In genomic region chr22:41431656-41432055, GRCh38 we compare ENCODE assay signal across 1 cellular context.
TF ChIP-seq lines count a peak whose summit lies in the region.

No MANE protein-coding gene starts in this region.

TF ChIP-seq in GM23338, 12 proteins besides CTCF, POLR2A, EP300 and RAD21:
- TF ChIP-seq JUNB (IDR thresholded peaks at IDR 0.05; ENCODE audit: unreplicated experiment) (no peak), ZNF462 (CRISPR knock-in tag; IDR thresholded peaks at IDR 0.05) (no peak), REST (IDR thresholded peaks at IDR 0.05; ENCODE audit: unreplicated experiment) (no peak)
